In genomic region chr13:42049454-42049780, GRCh38 we compare ENCODE assay signal across 1 cellular context.
A peak's percentile ranks its signal among the peaks of the same experiment; 100 is the strongest.
TF ChIP-seq lines count a peak whose summit lies in the region.

No MANE protein-coding gene starts in this region.

TF ChIP-seq in GM12878, 131 proteins besides CTCF, POLR2A, EP300 and RAD21 (continued from another document):
- TF ChIP-seq, protein P1, sequence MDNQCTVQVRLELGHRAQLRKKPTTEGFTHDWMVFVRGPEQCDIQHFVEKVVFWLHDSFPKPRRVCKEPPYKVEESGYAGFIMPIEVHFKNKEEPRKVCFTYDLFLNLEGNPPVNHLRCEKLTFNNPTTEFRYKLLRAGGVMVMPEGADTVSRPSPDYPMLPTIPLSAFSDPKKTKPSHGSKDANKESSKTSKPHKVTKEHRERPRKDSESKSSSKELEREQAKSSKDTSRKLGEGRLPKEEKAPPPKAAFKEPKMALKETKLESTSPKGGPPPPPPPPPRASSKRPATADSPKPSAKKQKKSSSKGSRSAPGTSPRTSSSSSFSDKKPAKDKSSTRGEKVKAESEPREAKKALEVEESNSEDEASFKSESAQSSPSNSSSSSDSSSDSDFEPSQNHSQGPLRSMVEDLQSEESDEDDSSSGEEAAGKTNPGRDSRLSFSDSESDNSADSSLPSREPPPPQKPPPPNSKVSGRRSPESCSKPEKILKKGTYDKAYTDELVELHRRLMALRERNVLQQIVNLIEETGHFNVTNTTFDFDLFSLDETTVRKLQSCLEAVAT (IDR thresholded peaks at IDR 0.05), result peak; percentile 82
- TF ChIP-seq PAX8 (IDR thresholded peaks at IDR 0.05) (no peak), ZBTB40 (IDR thresholded peaks at IDR 0.05; ENCODE audit: borderline replicate concordance) (peak; percentile 17; the same call in 1 of the 2 replicates), LARP7 (IDR thresholded peaks at IDR 0.05) (peak; percentile 62), FOXK2 (IDR thresholded peaks at IDR 0.05) (no peak)
TF ChIP-seq in GM12878: peak in this region for 10.
